19 cellular contexts compared by ENCODE assay signal in the genomic region with DNA sequence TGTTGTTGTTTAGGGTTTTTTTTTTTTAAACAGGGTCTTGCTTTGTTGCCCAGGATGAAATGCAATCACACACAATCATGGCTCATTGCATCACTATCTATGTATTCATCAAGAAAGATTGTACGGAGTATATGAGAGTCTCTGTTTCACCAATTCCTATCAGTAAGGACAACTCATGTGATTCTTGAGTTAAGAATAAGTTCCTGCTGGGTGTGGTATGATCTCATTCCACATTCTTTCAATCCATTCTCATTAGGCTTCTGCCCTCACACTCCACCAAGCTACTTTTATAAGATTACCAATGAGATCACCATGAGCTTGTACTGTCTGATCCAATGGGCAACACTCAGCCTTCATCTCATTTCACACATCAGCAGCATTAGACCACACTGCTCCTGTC. TPM values are rescaled to one million over a fixed set of nuclear protein-coding genes. Genes with fewer than 3 reads are reported as not detected.
DNase-seq lines count a peak whose midpoint lies in the region; ATAC-seq and TF ChIP-seq lines count a peak whose summit lies in the region.
"Had no signal": no experiment of that assay in that cellular context is flagged by ENCODE, and none has a peak within 500 bp of the region (broad histone marks: within the 10 kb centered on the region; RNA-seq: fewer than 3 reads in every experiment).

No MANE protein-coding gene starts in this region.

- H3K4me3 ChIP-seq in AG04449 (ENCODE audit: low read depth, low read length) (no peak overlapping the region), brain microvascular endothelial cell (ENCODE audit: low read depth, low read length) (no peak overlapping the region), esophagus squamous epithelium (no peak overlapping the region)
- H3K4me3 ChIP-seq: gastrocnemius medialis, lung had no signal

- WGBS in esophagus squamous epithelium, 2 donors = 70 to 100% methylated on average over 1 of the region's 1 CpG

- no peaks in the 10 kb centered on the region for H3K27me3 Mint-ChIP-seq in activated CD4-positive, alpha-beta memory T cell treated with anti-CD3 and anti-CD28 coated beads, Interleukin-2, amount 10 ng/mL, durations not matched to agents 7 days and 5 days
- H3K27me3 Mint-ChIP-seq: activated T-cell treated with anti-CD3 and anti-CD28 coated beads, Interleukin-2, amount 50 U/mL, for 24 hours; progenitor cell of endocrine pancreas had no signal

- H3K9me3 Mint-ChIP-seq in activated CD4-positive, alpha-beta memory T cell treated with anti-CD3 and anti-CD28 coated beads, Interleukin-2, amount 10 ng/mL, durations not matched to agents 7 days and 5 days = peaks cover 13% of the 10 kb centered on the region

- H3K27me3 ChIP-seq in brain microvascular endothelial cell (replicated peaks) = no peaks in the 10 kb centered on the region
- H3K27me3 ChIP-seq in esophagus squamous epithelium = no peaks in the 10 kb centered on the region
- H3K27me3 ChIP-seq: gastrocnemius medialis had no signal

- H3K36me3 ChIP-seq in brain microvascular endothelial cell (replicated peaks) (no peaks in the 10 kb centered on the region), esophagus squamous epithelium (no peaks in the 10 kb centered on the region)
- H3K36me3 ChIP-seq: gastrocnemius medialis had no signal

- H3K27ac ChIP-seq in brain microvascular endothelial cell = peak overlapping the region; percentile 66
- H3K27ac ChIP-seq in esophagus squamous epithelium = no peak overlapping the region
- H3K27ac ChIP-seq: C4-2B, gastrocnemius medialis, VCaP had no signal

- peaks cover 18% of the 10 kb centered on the region for H3K4me1 Mint-ChIP-seq in activated CD4-positive, alpha-beta memory T cell treated with anti-CD3 and anti-CD28 coated beads, Interleukin-2, amount 10 ng/mL, durations not matched to agents 7 days and 5 days
- H3K4me1 Mint-ChIP-seq: H9 had no signal

- ATAC-seq in GM21390 (IDR thresholded peaks at IDR 0.05; ENCODE audit: unreplicated experiment) = no peak
- ATAC-seq: gastrocnemius medialis, Panc1 had no signal

- H3K9me3 ChIP-seq in esophagus squamous epithelium = no peaks in the 10 kb centered on the region
- H3K9me3 ChIP-seq: gastrocnemius medialis had no signal

- TF ChIP-seq CTCF in AG04449 (IDR thresholded peaks at IDR 0.05; ENCODE audit: insufficient read depth, low read length, missing control alignments) (no peak), brain microvascular endothelial cell (IDR thresholded peaks at IDR 0.05; ENCODE audit: low read depth, low read length, missing control alignments) (no peak), esophagus squamous epithelium (IDR thresholded peaks at IDR 0.05) (no peak)

- TF ChIP-seq POLR2A in esophagus squamous epithelium (IDR thresholded peaks at IDR 0.05) = no peak

- DNase-seq in AG04449 (ENCODE audit: low read depth, low spot score) = peak; percentile 67
- DNase-seq in HS-27A (ENCODE audit: low read depth) = peak; percentile 33
- DNase-seq in brain microvascular endothelial cell = peak; percentile 92
- DNase-seq in kidney tubule cell (ENCODE audit: low spot score) = peak; percentile 94
- no peak for DNase-seq in esophagus squamous epithelium (lab: John Stamatoyannopoulos, UW)
- no peak for DNase-seq in DMS153 treated with DMSO at 0.1 percent for 48 hours (lab: John Stamatoyannopoulos, UW; ENCODE audit: unreplicated experiment)
- no peak for DNase-seq in activated CD4-positive, alpha-beta memory T cell treated with anti-CD3 and anti-CD28 coated beads, Interleukin-2, amount 10 ng/mL, durations not matched to agents 7 days and 5 days
- DNase-seq: activated T-cell treated with anti-CD3 and anti-CD28 coated beads, Interleukin-2, amount 50 U/mL, for 24 hours; gastrocnemius medialis; H9; Karpas-422; NCI-H2171; substantia nigra had no signal

- no peak overlapping the region for H3K4me3 Mint-ChIP-seq in activated CD4-positive, alpha-beta memory T cell treated with anti-CD3 and anti-CD28 coated beads, Interleukin-2, amount 10 ng/mL, durations not matched to agents 7 days and 5 days
- H3K4me3 Mint-ChIP-seq: activated T-cell treated with anti-CD3 and anti-CD28 coated beads, Interleukin-2, amount 50 U/mL, for 24 hours; H9 had no signal

- in situ Hi-C loops in brain microvascular endothelial cell (cut with HindIII; ENCODE audit: low pct_ligation_motif_present, low sequenced_read_pairs) = no loop called here

- intact Hi-C loops in esophagus squamous epithelium (cut with DNase I) = no loop called here

- peaks cover 48% of the 10 kb centered on the region for H3K36me3 Mint-ChIP-seq in activated CD4-positive, alpha-beta memory T cell treated with anti-CD3 and anti-CD28 coated beads, Interleukin-2, amount 10 ng/mL, durations not matched to agents 7 days and 5 days (ENCODE audit: low read depth)

- no peak overlapping the region for H3K27ac Mint-ChIP-seq in activated CD4-positive, alpha-beta memory T cell treated with anti-CD3 and anti-CD28 coated beads, Interleukin-2, amount 10 ng/mL, durations not matched to agents 7 days and 5 days
- H3K27ac Mint-ChIP-seq: activated T-cell treated with anti-CD3 and anti-CD28 coated beads, Interleukin-2, amount 50 U/mL, for 24 hours; H9; progenitor cell of endocrine pancreas had no signal

- no peaks in the 10 kb centered on the region for H3K4me1 ChIP-seq in esophagus squamous epithelium
- H3K4me1 ChIP-seq: gastrocnemius medialis had no signal

- CTCF ChIA-PET in AG04449 (lab: Yijun Ruan, JAX) = interaction anchor here (1.0 to 1.7 kb wide), 3 partner anchors 13 to 21 kb away, joined by 3 to 4 read pairs (median 3); no protein-coding TSS in a partner anchor
- CTCF ChIA-PET in activated CD4-positive, alpha-beta memory T cell treated with anti-CD3 and anti-CD28 coated beads, Interleukin-2, amount 10 ng/mL, durations not matched to agents 7 days and 5 days (lab: Charles Lee) = no interaction called here

- POLR2A ChIA-PET in AG04449 (lab: Yijun Ruan, JAX) = interaction anchor here (1.5 kb wide), 1 partner anchor 21 kb away, joined by 3 read pairs; no protein-coding TSS in a partner anchor
- POLR2A ChIA-PET in activated CD4-positive, alpha-beta memory T cell treated with anti-CD3 and anti-CD28 coated beads, Interleukin-2, amount 10 ng/mL, durations not matched to agents 7 days and 5 days (lab: Charles Lee) = no interaction called here

RNA-seq across cellular contexts. Expression of a gene that starts 9.1 kb away (rescaled TPM):
- 10 to 100 TPM; 11.3 to 27.4 (median 15.6) TPM for total RNA-seq in esophagus squamous epithelium
- total RNA-seq in activated CD4-positive, alpha-beta memory T cell treated with anti-CD3 and anti-CD28 coated beads, Interleukin-2, amount 10 ng/mL, durations not matched to agents 7 days and 5 days = 1 to 10 TPM; 6.4 to 6.9 TPM

Comparison
In these comparisons a context has a peak if more than half of its experiments do, and no peak if none do; other contexts are left out.
1. DNase-seq: peak in AG04449 (single experiment), HS-27A (single experiment), brain microvascular endothelial cell (single experiment) and kidney tubule cell (single experiment); none in esophagus squamous epithelium (single experiment), DMS153 treated with DMSO at 0.1 percent for 48 hours (single experiment) and activated CD4-positive, alpha-beta memory T cell treated with anti-CD3 and anti-CD28 coated beads, Interleukin-2, amount 10 ng/mL, durations not matched to agents 7 days and 5 days (single experiment).